14 cellular contexts compared by ENCODE assay signal in the genomic region with DNA sequence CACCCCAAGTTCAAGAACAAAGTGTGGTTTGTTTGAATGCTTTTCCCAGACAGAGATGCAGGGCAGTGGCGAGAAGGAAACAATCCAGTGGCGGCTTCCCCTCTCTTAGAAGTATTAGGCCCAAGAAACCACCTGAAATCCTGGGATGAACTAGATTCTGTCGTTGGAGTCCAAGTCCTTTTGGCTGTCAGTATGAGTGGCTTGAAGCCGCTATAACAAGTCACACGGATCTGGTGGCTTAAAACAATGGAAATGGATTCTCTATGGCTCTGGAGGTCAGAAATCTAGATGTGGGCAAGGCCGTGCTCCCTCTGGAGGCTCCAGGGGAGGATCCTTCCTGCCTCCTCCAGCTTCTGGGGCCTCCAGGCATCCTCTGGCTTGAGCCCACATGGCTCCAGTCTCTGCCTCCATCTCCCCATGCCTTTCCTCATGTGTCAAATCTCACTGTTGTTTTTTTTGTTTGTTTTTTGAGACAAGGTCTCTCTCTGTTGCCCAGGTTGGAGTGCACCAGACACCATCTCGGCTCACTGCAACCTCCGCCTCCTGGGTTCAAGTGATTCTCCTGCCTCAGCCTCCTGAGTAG.
DNase-seq lines count a peak whose midpoint lies in the region; ATAC-seq and TF ChIP-seq lines count a peak whose summit lies in the region.
"Had no signal": no experiment of that assay in that cellular context is flagged by ENCODE, and none has a peak within 500 bp of the region (broad histone marks: within the 10 kb centered on the region; RNA-seq: fewer than 3 reads in every experiment).

No MANE protein-coding gene starts in this region.

- no peak for ATAC-seq in GM19328 (IDR thresholded peaks at IDR 0.05; ENCODE audit: unreplicated experiment)
- ATAC-seq in GM21528 (IDR thresholded peaks at IDR 0.05; ENCODE audit: low FRiP score, unreplicated experiment) = no peak
- ATAC-seq: GM23338 had no signal

- no peaks in the 10 kb centered on the region for H3K36me3 Mint-ChIP-seq in activated T-cell treated with anti-CD3 and anti-CD28 coated beads, Interleukin-2, amount 50 U/mL, for 24 hours (ENCODE audit: low read depth)
- peaks cover 1% of the 10 kb centered on the region for H3K36me3 Mint-ChIP-seq in chondrocyte (ENCODE audit: low read depth)
- H3K36me3 Mint-ChIP-seq: CD8-positive, alpha-beta memory T cell had no signal

- peaks cover 37% of the 10 kb centered on the region for H3K4me1 Mint-ChIP-seq in activated T-cell treated with anti-CD3 and anti-CD28 coated beads, Interleukin-2, amount 50 U/mL, for 24 hours (ENCODE audit: low read depth)
- peaks cover 66% of the 10 kb centered on the region for H3K4me1 Mint-ChIP-seq in chondrocyte (ENCODE audit: low read depth)

- no peak overlapping the region for H3K4me3 Mint-ChIP-seq in activated T-cell treated with anti-CD3 and anti-CD28 coated beads, Interleukin-2, amount 50 U/mL, for 24 hours
- H3K4me3 Mint-ChIP-seq in chondrocyte (ENCODE audit: unreplicated experiment) = no peak overlapping the region
- H3K4me3 Mint-ChIP-seq: CD8-positive, alpha-beta memory T cell; GM23338 had no signal

- POLR2A ChIA-PET in HEK293 (lab: Yijun Ruan, JAX) = no interaction called here

- H3K27ac ChIP-seq in HEK293 (ENCODE audit: extremely low read depth, low read depth, low read length) = no peak overlapping the region
- H3K27ac ChIP-seq: BLaER1 had no signal

- DNase-seq in activated T-cell treated with anti-CD3 and anti-CD28 coated beads, Interleukin-2, amount 50 U/mL, for 24 hours = peak; percentile 22
- no peak for DNase-seq in activated T-cell treated with anti-CD3 and anti-CD28 coated beads, Interleukin-2, amount 50 U/mL, for 48 hours
- DNase-seq in chondrocyte (ENCODE audit: low spot score) (peak; percentile 12), posterior vena cava (ENCODE audit: low spot score) (peak; percentile 17), DMS 273 treated with DMSO at 0.1 percent for 48 hours (lab: John Stamatoyannopoulos, UW) (no peak)
- DNase-seq: 8988T; AML-193; CD8-positive, alpha-beta memory T cell; H7 had no signal

- peaks cover 20% of the 10 kb centered on the region for H3K27me3 Mint-ChIP-seq in activated T-cell treated with anti-CD3 and anti-CD28 coated beads, Interleukin-2, amount 50 U/mL, for 24 hours
- H3K27me3 Mint-ChIP-seq in chondrocyte (ENCODE audit: low read depth) = no peaks in the 10 kb centered on the region

- CTCF ChIA-PET in HEK293 (lab: Yijun Ruan, JAX) = interaction anchor here (0.6 kb wide), 1 partner anchor 343 kb away, joined by 3 read pairs; no protein-coding TSS in a partner anchor

- H3K36me3 ChIP-seq in HEK293 (ENCODE audit: control insufficient read depth in 2 of 2, insufficient read depth in 1 of 2, low read length in 2 of 2) = no peaks in the 10 kb centered on the region

- H3K4me1 ChIP-seq in HEK293 (ENCODE audit: control insufficient read depth, insufficient read depth, low read length) = no peaks in the 10 kb centered on the region

- TF ChIP-seq CTCF in HEK293 (tag by site-specific recombination; IDR thresholded peaks at IDR 0.05) (no peak), chondrocyte (IDR thresholded peaks at IDR 0.05) (no peak)

- no peak overlapping the region for H3K27ac Mint-ChIP-seq in activated T-cell treated with anti-CD3 and anti-CD28 coated beads, Interleukin-2, amount 50 U/mL, for 24 hours
- H3K27ac Mint-ChIP-seq in chondrocyte (ENCODE audit: unreplicated experiment) = peak overlapping the region; percentile 78
- H3K27ac Mint-ChIP-seq: GM23338 had no signal

- H3K4me3 ChIP-seq in HEK293 (ENCODE audit: low read depth, low read length) = no peak overlapping the region
- H3K4me3 ChIP-seq: BLaER1, GM23338 had no signal

- no peaks in the 10 kb centered on the region for H3K9me3 ChIP-seq in HEK293 (ENCODE audit: control insufficient read depth, insufficient read depth, low read depth, low read length)

- H3K9me3 Mint-ChIP-seq in activated T-cell treated with anti-CD3 and anti-CD28 coated beads, Interleukin-2, amount 50 U/mL, for 24 hours = no peaks in the 10 kb centered on the region
- H3K9me3 Mint-ChIP-seq in chondrocyte (ENCODE audit: low read depth) = peaks cover 3% of the 10 kb centered on the region
- H3K9me3 Mint-ChIP-seq: CD8-positive, alpha-beta memory T cell had no signal

- intact Hi-C loops in posterior vena cava (cut with DNase I) = no loop called here

TF ChIP-seq in HEK293, 187 proteins besides CTCF, POLR2A, EP300 and RAD21:
- TF ChIP-seq, protein P1, sequence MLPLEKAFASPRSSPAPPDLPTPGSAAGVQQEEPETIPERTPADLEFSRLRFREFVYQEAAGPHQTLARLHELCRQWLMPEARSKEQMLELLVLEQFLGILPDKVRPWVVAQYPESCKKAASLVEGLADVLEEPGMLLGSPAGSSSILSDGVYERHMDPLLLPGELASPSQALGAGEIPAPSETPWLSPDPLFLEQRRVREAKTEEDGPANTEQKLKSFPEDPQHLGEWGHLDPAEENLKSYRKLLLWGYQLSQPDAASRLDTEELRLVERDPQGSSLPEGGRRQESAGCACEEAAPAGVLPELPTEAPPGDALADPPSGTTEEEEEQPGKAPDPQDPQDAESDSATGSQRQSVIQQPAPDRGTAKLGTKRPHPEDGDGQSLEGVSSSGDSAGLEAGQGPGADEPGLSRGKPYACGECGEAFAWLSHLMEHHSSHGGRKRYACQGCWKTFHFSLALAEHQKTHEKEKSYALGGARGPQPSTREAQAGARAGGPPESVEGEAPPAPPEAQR (tag by site-specific recombination; IDR thresholded peaks at IDR 0.05) = no peak
- no peak for TF ChIP-seq SCRT2 (tag by site-specific recombination; IDR thresholded peaks at IDR 0.05)
- no peak for TF ChIP-seq ZNF211 (tag by site-specific recombination; IDR thresholded peaks at IDR 0.05; ENCODE audit: low read depth)
- TF ChIP-seq ZNF629 (tag by site-specific recombination; IDR thresholded peaks at IDR 0.05) = no peak
- no peak for TF ChIP-seq ZNF76 (tag by site-specific recombination; IDR thresholded peaks at IDR 0.05; ENCODE audit: borderline replicate concordance, low read depth)
- TF ChIP-seq, protein P2, sequence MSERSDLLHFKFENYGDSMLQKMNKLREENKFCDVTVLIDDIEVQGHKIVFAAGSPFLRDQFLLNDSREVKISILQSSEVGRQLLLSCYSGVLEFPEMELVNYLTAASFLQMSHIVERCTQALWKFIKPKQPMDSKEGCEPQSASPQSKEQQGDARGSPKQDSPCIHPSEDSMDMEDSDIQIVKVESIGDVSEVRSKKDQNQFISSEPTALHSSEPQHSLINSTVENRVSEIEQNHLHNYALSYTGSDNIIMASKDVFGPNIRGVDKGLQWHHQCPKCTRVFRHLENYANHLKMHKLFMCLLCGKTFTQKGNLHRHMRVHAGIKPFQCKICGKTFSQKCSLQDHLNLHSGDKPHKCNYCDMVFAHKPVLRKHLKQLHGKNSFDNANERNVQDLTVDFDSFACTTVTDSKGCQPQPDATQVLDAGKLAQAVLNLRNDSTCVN (tag by site-specific recombination; optimal IDR thresholded peaks at IDR 0.05) = peak; percentile 8
- TF ChIP-seq ZNF610 (tag by site-specific recombination; IDR thresholded peaks at IDR 0.05; ENCODE audit: borderline replicate concordance) = no peak

Comparison
In these comparisons a context has a peak if more than half of its experiments do, and no peak if none do; other contexts are left out.
1. DNase-seq: peak in activated T-cell treated with anti-CD3 and anti-CD28 coated beads, Interleukin-2, amount 50 U/mL, for 24 hours (single experiment), chondrocyte (single experiment) and posterior vena cava (single experiment); none in activated T-cell treated with anti-CD3 and anti-CD28 coated beads, Interleukin-2, amount 50 U/mL, for 48 hours (0 of 2) and DMS 273 treated with DMSO at 0.1 percent for 48 hours (single experiment).